20 cellular contexts compared by ENCODE assay signal in genomic region chr5:161660806-161661205, GRCh38. TPM values are rescaled to one million over a fixed set of nuclear protein-coding genes. Genes with fewer than 3 reads are reported as not detected.
A peak's percentile ranks its signal among the peaks of the same experiment; 100 is the strongest.
DNase-seq lines count a peak whose midpoint lies in the region; ATAC-seq and TF ChIP-seq lines count a peak whose summit lies in the region.
"Had no signal": no experiment of that assay in that cellular context is flagged by ENCODE, and none has a peak within 500 bp of the region (broad histone marks: within the 10 kb centered on the region; RNA-seq: fewer than 3 reads in every experiment).

No MANE protein-coding gene starts in this region.

- POLR2A ChIA-PET in activated B cell treated with CpG ODN at 0.5 μM for 24 hours (lab: Charles Lee): no interaction called here

- H3K27ac Mint-ChIP-seq in activated B cell treated with CpG ODN at 0.5 μM for 24 hours: no peak overlapping the region

- TF ChIP-seq POLR2A in adrenal gland (IDR thresholded peaks at IDR 0.05): no peak

- peak; percentile 45 for DNase-seq in Right ventricle myocardium inferior (ENCODE audit: missing footprints)
- no peak for DNase-seq in cardiac septum (ENCODE audit: low spot score)
- peak; percentile 11 for DNase-seq in activated B cell treated with CpG ODN at 0.5 μM for 24 hours
- DNase-seq in posterior vena cava (ENCODE audit: low spot score): peak; percentile 73
- no peak for DNase-seq in NCI-H524 (lab: John Stamatoyannopoulos, UW)
- no peak for DNase-seq in adrenal gland
- DNase-seq: 8988T, ACHN, BE2C, Calu3, DMS79 treated with DMSO at 0.1 percent for 48 hours, IMR-90, KG1, MG63, NCI-H2029 treated with DMSO at 0.1 percent for 48 hours, NCI-H446 treated with DMSO at 0.1 percent for 48 hours, NCI-H526 treated with DMSO at 0.1 percent for 48 hours, RPMI8226, SHP77 treated with DMSO at 0.1 percent for 48 hours had no signal

- H3K36me3 ChIP-seq in adrenal gland (replicated peaks in 1 of 2): no peaks in the 10 kb centered on the region
- H3K36me3 ChIP-seq: BE2C, MG63 had no signal

- H3K4me1 ChIP-seq in adrenal gland (replicated peaks in 1 of 2): no peaks in the 10 kb centered on the region
- H3K4me1 ChIP-seq: BE2C had no signal

- intact Hi-C loops in Right ventricle myocardium inferior (cut with DNase I) (no loop called here), cardiac septum (cut with DNase I) (no loop called here), activated B cell treated with CpG ODN at 0.5 μM for 24 hours (cut with micrococcal nuclease) (no loop called here), posterior vena cava (cut with DNase I) (no loop called here), adrenal gland (cut with DNase I) (no loop called here)

- H3K27me3 Mint-ChIP-seq in activated B cell treated with CpG ODN at 0.5 μM for 24 hours: no peaks in the 10 kb centered on the region

- no peak overlapping the region for H3K4me3 Mint-ChIP-seq in activated B cell treated with CpG ODN at 0.5 μM for 24 hours

- CTCF ChIA-PET in activated B cell treated with CpG ODN at 0.5 μM for 24 hours (lab: Charles Lee): no interaction called here

- 74 to 89% (median 87%) methylated on average over 10 to 12 of the region's 12 CpGs for WGBS in adrenal gland, 4 donors

- H3K27ac ChIP-seq in adrenal gland: no peak overlapping the region

- ATAC-seq in Right ventricle myocardium inferior (no peak), activated B cell treated with CpG ODN at 0.5 μM for 24 hours (ENCODE audit: low read depth) (no peak), GM18502 (IDR thresholded peaks at IDR 0.05; ENCODE audit: poor library complexity, unreplicated experiment) (no peak)

- H3K4me1 Mint-ChIP-seq in activated B cell treated with CpG ODN at 0.5 μM for 24 hours: no peaks in the 10 kb centered on the region

- no peak for TF ChIP-seq CTCF in activated B cell treated with CpG ODN at 0.5 μM for 24 hours (IDR thresholded peaks at IDR 0.05)
- TF ChIP-seq CTCF in adrenal gland (IDR thresholded peaks at IDR 0.05): no peak

- peaks cover 8% of the 10 kb centered on the region for H3K9me3 Mint-ChIP-seq in activated B cell treated with CpG ODN at 0.5 μM for 24 hours

- H3K36me3 Mint-ChIP-seq in activated B cell treated with CpG ODN at 0.5 μM for 24 hours (ENCODE audit: low read depth): no peaks in the 10 kb centered on the region

- peaks cover 0 to 5% (median 0%) of the 10 kb centered on the region in 3 donors for H3K9me3 ChIP-seq in adrenal gland (replicated peaks in 1 of 3)
- H3K9me3 ChIP-seq: BE2C, MG63 had no signal

- H3K27me3 ChIP-seq in adrenal gland: no peaks in the 10 kb centered on the region
- H3K27me3 ChIP-seq: BE2C, MG63 had no signal

- no peak overlapping the region for H3K4me3 ChIP-seq in adrenal gland
- H3K4me3 ChIP-seq: MG63 had no signal

RNA-seq across cellular contexts. Expression of gene GABRA6, which starts 24.7 kb away (rescaled TPM):
- total RNA-seq in Right ventricle myocardium inferior: not detected
- total RNA-seq in cardiac septum: not detected
- not detected in 2 replicates for total RNA-seq in activated B cell treated with CpG ODN at 0.5 μM for 24 hours
- total RNA-seq in posterior vena cava: not detected
- total RNA-seq in adrenal gland: not detected
- not detected for polyA plus RNA-seq in adrenal gland
- total RNA-seq: Calu3, IMR-90 had no signal
- polyA plus RNA-seq: IMR-90 had no signal

Comparison
In these comparisons a context has a peak if more than half of its experiments do, and no peak if none do; other contexts are left out.
1. DNase-seq: peak in Right ventricle myocardium inferior (single experiment), activated B cell treated with CpG ODN at 0.5 μM for 24 hours (single experiment) and posterior vena cava (single experiment); none in cardiac septum (single experiment), NCI-H524 (0 of 2) and adrenal gland (0 of 7).